22 cellular contexts compared by ENCODE assay signal in the genomic region with DNA sequence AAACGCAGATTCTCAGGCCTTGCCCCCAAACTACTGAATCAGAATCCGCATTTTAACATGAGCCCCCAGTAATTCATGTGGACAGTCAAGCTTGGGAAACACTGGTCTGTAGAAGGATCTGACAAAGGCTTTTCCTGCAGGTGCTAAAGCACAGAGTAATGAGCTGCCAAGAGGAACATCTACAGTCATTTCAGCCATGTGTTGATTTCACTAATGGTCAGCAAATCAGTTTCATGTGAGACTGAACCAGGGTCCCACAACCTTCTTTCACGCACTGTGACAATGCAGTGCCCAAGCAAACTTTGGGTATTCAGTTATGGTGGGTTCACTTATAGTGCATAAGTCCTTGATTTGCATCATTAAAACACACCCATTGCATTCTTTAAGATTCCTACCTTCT.
DNase-seq lines count a peak whose midpoint lies in the region; ATAC-seq, FAIRE-seq and TF ChIP-seq lines count a peak whose summit lies in the region.
"Had no signal": no experiment of that assay in that cellular context is flagged by ENCODE, and none has a peak within 500 bp of the region (broad histone marks: within the 10 kb centered on the region; RNA-seq: fewer than 3 reads in every experiment).

No MANE protein-coding gene starts in this region.

- H3K9ac ChIP-seq in GM12878 (ENCODE audit: control insufficient read depth, insufficient read depth, low read length) = no peak overlapping the region

- TF ChIP-seq CTCF in GM12878 (IDR thresholded peaks at IDR 0.05 in 2 of 3, conservative IDR thresholded peaks at IDR 0.05 in 1 of 3; ENCODE audit: control insufficient read depth in 2 of 3, extremely low read depth in 1 of 3, insufficient read depth in 1 of 3, low read depth in 3 of 3, low read length in 3 of 3) = no peak
- no peak for TF ChIP-seq CTCF in coronary artery (IDR thresholded peaks at IDR 0.05)

- RAD21 ChIA-PET in GM12878 (lab: Charles Lee; ENCODE audit: unreplicated experiment) = no interaction called here

- DNase-seq in GM12892 (ENCODE audit: insufficient read length) (no peak), GM12878 (ENCODE audit: low read depth, low spot score) (no peak), coronary artery (ENCODE audit: low spot score) (no peak), NCI-H2171 treated with DMSO at 0.1 percent for 48 hours (lab: John Stamatoyannopoulos, UW) (no peak)
- DNase-seq: ACHN; BE2C; C1 segment of cervical spinal cord; CD4-positive, CD25-positive, alpha-beta regulatory T cell; CD8-positive, alpha-beta memory T cell; COR-L47; DMS 273 treated with DMSO at 0.1 percent for 48 hours; DMS53; DND-41; EL; KG1 had no signal

- SMC1A ChIA-PET in GM12878 (lab: Charles Lee; ENCODE audit: uncharacterized antibody, unreplicated experiment) = no interaction called here

- TF ChIP-seq POLR2A in GM12892 (IDR thresholded peaks at IDR 0.05; ENCODE audit: low read depth, low read length) (no peak), GM12878 (IDR thresholded peaks at IDR 0.05; ENCODE audit: low read depth, low read length) (no peak)

- peak; percentile 53 for FAIRE-seq in GM12892 (lab: Jason Lieb, UNC)
- FAIRE-seq in GM12878 (lab: Jason Lieb, UNC) = peak; percentile 31
- FAIRE-seq: A204.1, GM19239 had no signal

- ATAC-seq in GM18868 (IDR thresholded peaks at IDR 0.05; ENCODE audit: unreplicated experiment) (peak; percentile 70), HG03280 (IDR thresholded peaks at IDR 0.05; ENCODE audit: unreplicated experiment) (peak; percentile 74), GM12878 (peak; percentile 64), HG03139 (IDR thresholded peaks at IDR 0.05; ENCODE audit: unreplicated experiment) (no peak), HG02759 (IDR thresholded peaks at IDR 0.05; ENCODE audit: unreplicated experiment) (no peak)

- intact Hi-C loops in GM12878 (cut with micrococcal nuclease; ENCODE audit: unreplicated experiment) = no loop called here

- H3K27me3 ChIP-seq in GM12878 (replicated peaks in 1 of 2; ENCODE audit: control insufficient read depth in 2 of 2, insufficient read depth in 2 of 2, low read length in 1 of 2) = no peaks in the 10 kb centered on the region; a peak in 1 of 4 replicates
- H3K27me3 ChIP-seq: BE2C had no signal

- H3K9me3 ChIP-seq in GM12878 (replicated peaks; ENCODE audit: control insufficient read depth, insufficient read depth, low read length) = no peaks in the 10 kb centered on the region
- H3K9me3 ChIP-seq: BE2C, HAP-1 had no signal

- POLR2A ChIA-PET in GM12878 (lab: Charles Lee) = no interaction called here

- no peak overlapping the region for H3K27ac ChIP-seq in GM12878 (ENCODE audit: control insufficient read depth, insufficient read depth)
- no peak overlapping the region for H3K27ac ChIP-seq in coronary artery

- H3K4me1 ChIP-seq in GM12878 (ENCODE audit: control insufficient read depth, insufficient read depth, low read length) = no peaks in the 10 kb centered on the region
- H3K4me1 ChIP-seq: BE2C, HAP-1 had no signal

- no peak for TF ChIP-seq RAD21 in GM12878 (IDR thresholded peaks at IDR 0.05; ENCODE audit: insufficient read depth, low read depth, low read length)

- WGBS in GM12878 (ENCODE audit: insufficient coverage, insufficient replicate concordance, low lambda C conversion rate, missing lambda C conversion rate) = 0% methylated on average over 3 of the region's 3 CpGs

- H4K20me1 ChIP-seq in GM12878 (ENCODE audit: control insufficient read depth, insufficient read depth) = no peaks in the 10 kb centered on the region

- TF ChIP-seq EP300 in GM12878 (IDR thresholded peaks at IDR 0.05; ENCODE audit: borderline replicate concordance in 1 of 2, control insufficient read depth in 1 of 2, low read depth in 2 of 2, low read length in 2 of 2) = no peak

- no TSS peak for BruUV-seq in GM12878 (replicated peaks; lab: Mats Ljungman, UMichigan)

- CTCF ChIA-PET in GM12878 (lab: Yijun Ruan, JAX) = no interaction called here

- no peaks in the 10 kb centered on the region for H3K79me2 ChIP-seq in GM12878 (ENCODE audit: control insufficient read depth, insufficient read depth, low read length)

- H2AFZ ChIP-seq in GM12878 (ENCODE audit: control insufficient read depth, low read depth, low read length) = no peak overlapping the region

- H3K4me3 ChIP-seq in GM12878 = no peak overlapping the region
- no peak overlapping the region for H3K4me3 ChIP-seq in coronary artery
- H3K4me3 ChIP-seq: HAP-1 had no signal

- H3K36me3 ChIP-seq in GM12878 (ENCODE audit: control insufficient read depth in 2 of 2, insufficient read depth in 2 of 2, low read length in 1 of 2) = no peaks in the 10 kb centered on the region
- H3K36me3 ChIP-seq: BE2C, HAP-1 had no signal

- in situ Hi-C loops in GM12878 (cut with MboI) = no loop called here

- H3K4me2 ChIP-seq in GM12878 (ENCODE audit: control insufficient read depth, insufficient read depth) = no peak overlapping the region

TF ChIP-seq in GM12878, 131 proteins besides CTCF, POLR2A, EP300 and RAD21 (continues in another document):
- TF ChIP-seq JUNB (IDR thresholded peaks at IDR 0.05) (peak; percentile 52; the same call in 1 of the 2 replicates), MEF2A (IDR thresholded peaks at IDR 0.05; ENCODE audit: insufficient read depth, low read depth, low read length) (no peak), CREM (IDR thresholded peaks at IDR 0.05; ENCODE audit: low read depth) (0 out of 2 replicates have a peak, but pooled peaks have one; percentile 10), NFXL1 (IDR thresholded peaks at IDR 0.05; ENCODE audit: borderline replicate concordance) (no peak), ZBED1 (IDR thresholded peaks at IDR 0.05; ENCODE audit: borderline replicate concordance) (no peak), SPI1 (IDR thresholded peaks at IDR 0.05; ENCODE audit: borderline replicate concordance, insufficient read depth, low read depth, low read length) (no peak), ZNF622 (IDR thresholded peaks at IDR 0.05) (no peak), NFIC (IDR thresholded peaks at IDR 0.05; ENCODE audit: low read depth, low read length) (peak; percentile 30; the same call in 1 of the 2 replicates), SREBF1 (IDR thresholded peaks at IDR 0.05; ENCODE audit: low read length) (no peak), GABPA (IDR thresholded peaks at IDR 0.05; ENCODE audit: low read depth) (no peak), SIN3A (IDR thresholded peaks at IDR 0.05; ENCODE audit: low read depth, low read length) (no peak)
- TF ChIP-seq, protein P1, sequence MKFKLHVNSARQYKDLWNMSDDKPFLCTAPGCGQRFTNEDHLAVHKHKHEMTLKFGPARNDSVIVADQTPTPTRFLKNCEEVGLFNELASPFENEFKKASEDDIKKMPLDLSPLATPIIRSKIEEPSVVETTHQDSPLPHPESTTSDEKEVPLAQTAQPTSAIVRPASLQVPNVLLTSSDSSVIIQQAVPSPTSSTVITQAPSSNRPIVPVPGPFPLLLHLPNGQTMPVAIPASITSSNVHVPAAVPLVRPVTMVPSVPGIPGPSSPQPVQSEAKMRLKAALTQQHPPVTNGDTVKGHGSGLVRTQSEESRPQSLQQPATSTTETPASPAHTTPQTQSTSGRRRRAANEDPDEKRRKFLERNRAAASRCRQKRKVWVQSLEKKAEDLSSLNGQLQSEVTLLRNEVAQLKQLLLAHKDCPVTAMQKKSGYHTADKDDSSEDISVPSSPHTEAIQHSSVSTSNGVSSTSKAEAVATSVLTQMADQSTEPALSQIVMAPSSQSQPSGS (IDR thresholded peaks at IDR 0.05; ENCODE audit: low read length) = 0 out of 2 replicates have a peak, but pooled peaks have one; percentile 28
- TF ChIP-seq, protein P2, sequence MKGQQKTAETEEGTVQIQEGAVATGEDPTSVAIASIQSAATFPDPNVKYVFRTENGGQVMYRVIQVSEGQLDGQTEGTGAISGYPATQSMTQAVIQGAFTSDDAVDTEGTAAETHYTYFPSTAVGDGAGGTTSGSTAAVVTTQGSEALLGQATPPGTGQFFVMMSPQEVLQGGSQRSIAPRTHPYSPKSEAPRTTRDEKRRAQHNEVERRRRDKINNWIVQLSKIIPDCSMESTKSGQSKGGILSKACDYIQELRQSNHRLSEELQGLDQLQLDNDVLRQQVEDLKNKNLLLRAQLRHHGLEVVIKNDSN (IDR thresholded peaks at IDR 0.05; ENCODE audit: borderline replicate concordance, extremely low read length, insufficient read depth, low read depth, low read length) = no peak
- TF ChIP-seq, protein P3, sequence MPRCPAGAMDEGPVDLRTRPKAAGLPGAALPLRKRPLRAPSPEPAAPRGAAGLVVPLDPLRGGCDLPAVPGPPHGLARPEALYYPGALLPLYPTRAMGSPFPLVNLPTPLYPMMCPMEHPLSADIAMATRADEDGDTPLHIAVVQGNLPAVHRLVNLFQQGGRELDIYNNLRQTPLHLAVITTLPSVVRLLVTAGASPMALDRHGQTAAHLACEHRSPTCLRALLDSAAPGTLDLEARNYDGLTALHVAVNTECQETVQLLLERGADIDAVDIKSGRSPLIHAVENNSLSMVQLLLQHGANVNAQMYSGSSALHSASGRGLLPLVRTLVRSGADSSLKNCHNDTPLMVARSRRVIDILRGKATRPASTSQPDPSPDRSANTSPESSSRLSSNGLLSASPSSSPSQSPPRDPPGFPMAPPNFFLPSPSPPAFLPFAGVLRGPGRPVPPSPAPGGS (IDR thresholded peaks at IDR 0.05; ENCODE audit: borderline replicate concordance, insufficient read depth, low read depth, low read length, poor library complexity, severe bottlenecking) = no peak
- TF ChIP-seq, protein P4, sequence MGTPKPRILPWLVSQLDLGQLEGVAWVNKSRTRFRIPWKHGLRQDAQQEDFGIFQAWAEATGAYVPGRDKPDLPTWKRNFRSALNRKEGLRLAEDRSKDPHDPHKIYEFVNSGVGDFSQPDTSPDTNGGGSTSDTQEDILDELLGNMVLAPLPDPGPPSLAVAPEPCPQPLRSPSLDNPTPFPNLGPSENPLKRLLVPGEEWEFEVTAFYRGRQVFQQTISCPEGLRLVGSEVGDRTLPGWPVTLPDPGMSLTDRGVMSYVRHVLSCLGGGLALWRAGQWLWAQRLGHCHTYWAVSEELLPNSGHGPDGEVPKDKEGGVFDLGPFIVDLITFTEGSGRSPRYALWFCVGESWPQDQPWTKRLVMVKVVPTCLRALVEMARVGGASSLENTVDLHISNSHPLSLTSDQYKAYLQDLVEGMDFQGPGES (IDR thresholded peaks at IDR 0.05) = no peak

Comparison
In these comparisons a context has a peak if more than half of its experiments do, and no peak if none do; other contexts are left out.
1. ATAC-seq: peak in GM18868 (single experiment), HG03280 (single experiment) and GM12878 (single experiment); none in HG03139 (single experiment) and HG02759 (single experiment).